ENCODE assay signal across 8 cellular contexts in genomic region chr11:45771942-45772522, GRCh38. TPM values are rescaled to one million over a fixed set of nuclear protein-coding genes. Genes with fewer than 3 reads are reported as not detected.
A peak's percentile ranks its signal among the peaks of the same experiment; 100 is the strongest.
DNase-seq lines count a peak whose midpoint lies in the region; ATAC-seq and TF ChIP-seq lines count a peak whose summit lies in the region.

No MANE protein-coding gene starts in this region.

- H3K27me3 ChIP-seq in adipocyte (replicated peaks; ENCODE audit: control insufficient read depth, insufficient read depth, low read length) (peaks cover 35% of the 10 kb centered on the region), prostate gland (replicated peaks; ENCODE audit: insufficient read depth) (no peaks in the 10 kb centered on the region)

- TF ChIP-seq POLR2A in prostate gland (IDR thresholded peaks at IDR 0.05) = no peak

- H3K27ac ChIP-seq in prostate gland = peak overlapping the region; percentile 40 to 46

- TF ChIP-seq CTCF in prostate gland (IDR thresholded peaks at IDR 0.05) = peak; percentile 59 to 96 (median 88)

- ATAC-seq in HG02588 (IDR thresholded peaks at IDR 0.05; ENCODE audit: unreplicated experiment) (peak; percentile 84), left ventricle myocardium superior (peak; percentile 96)

- DNase-seq in NCI-H1092 (lab: John Stamatoyannopoulos, UW) = peak; percentile 71
- DNase-seq in SW480 (ENCODE audit: low spot score) = peak; percentile 77
- peak; percentile 94 for DNase-seq in adipocyte (ENCODE audit: low read depth)
- DNase-seq in left ventricle myocardium superior = peak; percentile 92
- peak; percentile 75 for DNase-seq in prostate gland (ENCODE audit: low spot score)
- DNase-seq in ureter (ENCODE audit: low spot score) = peak; percentile 82

- intact Hi-C loops in left ventricle myocardium superior (cut with micrococcal nuclease) (no loop called here), prostate gland (cut with DNase I) (loop anchor here (2.0 to 10.0 kb wide), 4 partner anchors 117 to 431 kb away; no protein-coding TSS in a partner anchor)

- WGBS in prostate gland = 6% methylated on average over 21 of the region's 21 CpGs

- H3K4me3 ChIP-seq in GM08714 (ENCODE audit: low read length) (peak overlapping the region; percentile 42; the same call in 1 of the 2 replicates), adipocyte (ENCODE audit: low read length) (peak overlapping the region; percentile 79), prostate gland (peak overlapping the region; percentile 22 to 37)

- H3K9ac ChIP-seq in adipocyte (ENCODE audit: low read length) = peak overlapping the region; percentile 72

- H3K4me1 ChIP-seq in adipocyte (ENCODE audit: control insufficient read depth, insufficient read depth, low read length) (peaks cover 37% of the 10 kb centered on the region), prostate gland (replicated peaks) (no peaks in the 10 kb centered on the region)

- H3K36me3 ChIP-seq in adipocyte (ENCODE audit: control insufficient read depth, insufficient read depth, low read length, severe bottlenecking) = no peaks in the 10 kb centered on the region
- no peaks in the 10 kb centered on the region for H3K36me3 ChIP-seq in prostate gland

- H3K9me3 ChIP-seq in adipocyte (ENCODE audit: control insufficient read depth, low read length) = no peaks in the 10 kb centered on the region
- no peaks in the 10 kb centered on the region for H3K9me3 ChIP-seq in prostate gland

RNA-seq across cellular contexts. Expression of gene SLC35C1, which starts 32.9 kb away (rescaled TPM):
- total RNA-seq in left ventricle myocardium superior (5.1 TPM), prostate gland (10 to 100 TPM; 14.1 to 20.6 TPM), ureter (30.4 TPM)

Comparison
In these comparisons a context has a peak if more than half of its experiments do, and no peak if none do; other contexts are left out.
1. Peak in every context shown above with its lines: DNase-seq, ATAC-seq, H3K4me3 ChIP-seq and H3K27ac ChIP-seq.